In genomic region chr21:44444286-44444931, GRCh38 we compare ENCODE assay signal across 11 cellular contexts. TPM values are rescaled to one million over a fixed set of nuclear protein-coding genes. Genes with fewer than 3 reads are reported as not detected.
A peak's percentile ranks its signal among the peaks of the same experiment; 100 is the strongest.
DNase-seq lines count a peak whose midpoint lies in the region; ATAC-seq, FAIRE-seq and TF ChIP-seq lines count a peak whose summit lies in the region.
"Had no signal": no experiment of that assay in that cellular context is flagged by ENCODE, and none has a peak within 500 bp of the region (broad histone marks: within the 10 kb centered on the region; RNA-seq: fewer than 3 reads in every experiment).

No MANE protein-coding gene starts in this region.

- peak; percentile 48 for ATAC-seq in GM12878
- ATAC-seq in HG03520 (IDR thresholded peaks at IDR 0.05; ENCODE audit: unreplicated experiment): no peak
- ATAC-seq: naive thymus-derived CD8-positive, alpha-beta T cell had no signal

- WGBS in GM12878 (ENCODE audit: insufficient coverage, insufficient replicate concordance, low lambda C conversion rate, missing lambda C conversion rate): 60% methylated on average over 21 of the region's 21 CpGs
- no CpG with 5 or more reads among the region's 21 CpGs for WGBS in mesendoderm (ENCODE audit: extremely low coverage, insufficient coverage, low lambda C conversion rate)

- no peak overlapping the region for H2BK15ac ChIP-seq in mesendoderm (replicated peaks; ENCODE audit: low read depth)

- no peak overlapping the region for H3K4me2 ChIP-seq in DOHH2 (ENCODE audit: low read length)
- no peak overlapping the region for H3K4me2 ChIP-seq in GM12878 (ENCODE audit: control insufficient read depth, insufficient read depth)
- no peak overlapping the region for H3K4me2 ChIP-seq in mesendoderm (ENCODE audit: low read length)

- TF ChIP-seq EP300 in GM12878 (IDR thresholded peaks at IDR 0.05; ENCODE audit: borderline replicate concordance in 1 of 2, control insufficient read depth in 1 of 2, low read depth in 2 of 2, low read length in 2 of 2): no peak

- no peaks in the 10 kb centered on the region for H3K9me2 ChIP-seq in DOHH2 (replicated peaks; ENCODE audit: control insufficient read depth, low read length)

- H4K5ac ChIP-seq in mesendoderm (ENCODE audit: low read length): no peak overlapping the region

- TF ChIP-seq RAD21 in GM12878 (IDR thresholded peaks at IDR 0.05; ENCODE audit: insufficient read depth, low read depth, low read length): no peak

- no peak overlapping the region for H2BK5ac ChIP-seq in mesendoderm (ENCODE audit: low read length)

- H3K9ac ChIP-seq in GM12878 (ENCODE audit: control insufficient read depth, insufficient read depth, low read length) (no peak overlapping the region), mesendoderm (ENCODE audit: low read length) (no peak overlapping the region)

- no peak overlapping the region for H2BK120ac ChIP-seq in mesendoderm (ENCODE audit: low read depth, low read length)

- BruUV-seq in GM12878 (replicated peaks; lab: Mats Ljungman, UMichigan): no TSS peak

- H3K36me3 ChIP-seq in DOHH2 (ENCODE audit: control insufficient read depth, low read length) (no peaks in the 10 kb centered on the region), GM12878 (ENCODE audit: control insufficient read depth in 2 of 2, insufficient read depth in 2 of 2, low read length in 1 of 2) (no peaks in the 10 kb centered on the region), mesendoderm (ENCODE audit: control insufficient read depth, insufficient read depth, low read length) (no peaks in the 10 kb centered on the region), vagina (no peaks in the 10 kb centered on the region)

- FAIRE-seq in GM12878 (lab: Jason Lieb, UNC): no peak

- H4K8ac ChIP-seq in mesendoderm (ENCODE audit: low read depth, low read length): no peak overlapping the region

- H4K20me1 ChIP-seq in DOHH2 (ENCODE audit: control insufficient read depth, insufficient read depth, low read depth, low read length) (no peaks in the 10 kb centered on the region), GM12878 (ENCODE audit: control insufficient read depth, insufficient read depth) (no peaks in the 10 kb centered on the region)

- H3F3A ChIP-seq in DOHH2 (ENCODE audit: control insufficient read depth, insufficient read depth): no peaks in the 10 kb centered on the region

- TF ChIP-seq POLR2A in GM12878 (IDR thresholded peaks at IDR 0.05; ENCODE audit: low read depth, low read length) (no peak), vagina (IDR thresholded peaks at IDR 0.05) (no peak)

- no peak overlapping the region for H2AK5ac ChIP-seq in mesendoderm (ENCODE audit: low read length)

- no peaks in the 10 kb centered on the region for H3K79me1 ChIP-seq in mesendoderm (ENCODE audit: low read length)

- H3K18ac ChIP-seq in mesendoderm (ENCODE audit: low read length): no peak overlapping the region

- H3K4ac ChIP-seq in mesendoderm (ENCODE audit: low read depth, low read length): no peak overlapping the region

- H3K4me1 ChIP-seq in DOHH2 (ENCODE audit: control insufficient read depth, low read length) (no peaks in the 10 kb centered on the region), GM12878 (ENCODE audit: control insufficient read depth, insufficient read depth, low read length) (no peaks in the 10 kb centered on the region), mesendoderm (ENCODE audit: control insufficient read depth, low read depth, low read length) (no peaks in the 10 kb centered on the region), vagina (no peaks in the 10 kb centered on the region)

- no peak overlapping the region for H3K4me3 ChIP-seq in DOHH2 (ENCODE audit: low read length)
- H3K4me3 ChIP-seq in GM12878: no peak overlapping the region
- H3K4me3 ChIP-seq in mesendoderm (ENCODE audit: low read length): no peak overlapping the region
- no peak overlapping the region for H3K4me3 ChIP-seq in vagina

- POLR2A ChIA-PET in HEK293T (lab: Yijun Ruan, JAX) (no interaction called here), GM12878 (lab: Charles Lee) (no interaction called here)

- CTCF ChIA-PET in HEK293T (lab: Yijun Ruan, JAX): interaction anchor here (0.6 kb wide), 1 partner anchor 1462 kb away, joined by 3 read pairs; no protein-coding TSS in a partner anchor
- CTCF ChIA-PET in GM12878 (lab: Yijun Ruan, JAX): no interaction called here

- no peak overlapping the region for H3K23ac ChIP-seq in mesendoderm (ENCODE audit: low read length)

- intact Hi-C loops in GM12878 (cut with micrococcal nuclease; ENCODE audit: unreplicated experiment) (no loop called here), vagina (cut with DNase I) (no loop called here)

- no peak overlapping the region for H3K56ac ChIP-seq in mesendoderm (ENCODE audit: low read length)

- TF ChIP-seq CTCF in DOHH2 (IDR thresholded peaks at IDR 0.05; ENCODE audit: low read depth, low read length, poor library complexity, severe bottlenecking): peak; percentile 62
- TF ChIP-seq CTCF in GM12878 (IDR thresholded peaks at IDR 0.05 in 2 of 3, conservative IDR thresholded peaks at IDR 0.05 in 1 of 3; ENCODE audit: control insufficient read depth in 2 of 3, extremely low read depth in 1 of 3, insufficient read depth in 1 of 3, low read depth in 3 of 3, low read length in 3 of 3): peak in 2 of 3 experiments; percentile 15 to 25; a peak in 1 of 6 replicates
- TF ChIP-seq CTCF in vagina (IDR thresholded peaks at IDR 0.05): no peak

- H3K79me2 ChIP-seq in DOHH2 (ENCODE audit: control insufficient read depth, low read length) (no peaks in the 10 kb centered on the region), GM12878 (ENCODE audit: control insufficient read depth, insufficient read depth, low read length) (no peaks in the 10 kb centered on the region), mesendoderm (ENCODE audit: control insufficient read depth, insufficient read depth, low read length) (no peaks in the 10 kb centered on the region)

- H2AFZ ChIP-seq in GM12878 (ENCODE audit: control insufficient read depth, low read depth, low read length): no peak overlapping the region

- H3K27ac ChIP-seq in DOHH2 (ENCODE audit: low read depth, low read length) (no peak overlapping the region), GM12878 (ENCODE audit: control insufficient read depth, insufficient read depth) (no peak overlapping the region), mesendoderm (ENCODE audit: low read depth, low read length) (no peak overlapping the region), vagina (no peak overlapping the region)

- in situ Hi-C loops in GM12878 (cut with MboI): no loop called here

- RAD21 ChIA-PET in GM12878 (lab: Charles Lee; ENCODE audit: unreplicated experiment): no interaction called here

- peak; percentile 71 for DNase-seq in HEK293T (ENCODE audit: extremely low spot score)
- no peak for DNase-seq in GM12878 (ENCODE audit: low read depth, low spot score)
- DNase-seq in mesendoderm: peak; percentile 72
- DNase-seq in NCI-H2171 (lab: John Stamatoyannopoulos, UW): no peak
- DNase-seq in vagina (ENCODE audit: extremely low spot score in 2 of 2): no peak
- DNase-seq in NCI-H2029 (lab: John Stamatoyannopoulos, UW): no peak
- DNase-seq: NCI-H2171 treated with DMSO at 0.1 percent for 48 hours, SIG-M5 had no signal

- SMC1A ChIA-PET in GM12878 (lab: Charles Lee; ENCODE audit: uncharacterized antibody, unreplicated experiment): no interaction called here

- H3K9me3 ChIP-seq in DOHH2 (ENCODE audit: control insufficient read depth, insufficient read depth, low read length) (no peaks in the 10 kb centered on the region), GM12878 (replicated peaks; ENCODE audit: control insufficient read depth, insufficient read depth, low read length) (no peaks in the 10 kb centered on the region; the same call in 2 of the 3 replicates), vagina (no peaks in the 10 kb centered on the region)

- H3K27me3 ChIP-seq in DOHH2 (ENCODE audit: control insufficient read depth, low read length) (no peaks in the 10 kb centered on the region), GM12878 (replicated peaks in 1 of 2; ENCODE audit: control insufficient read depth in 2 of 2, insufficient read depth in 2 of 2, low read length in 1 of 2) (no peaks in the 10 kb centered on the region; a peak in 1 of 4 replicates), mesendoderm (ENCODE audit: insufficient read depth, low read length, poor library complexity) (no peaks in the 10 kb centered on the region), vagina (no peaks in the 10 kb centered on the region)

TF ChIP-seq in HEK293T, 16 proteins besides CTCF, POLR2A, EP300 and RAD21 (continues in another document):
- no peak for TF ChIP-seq FOXM1 (IDR thresholded peaks at IDR 0.05; ENCODE audit: borderline replicate concordance)
- TF ChIP-seq ARNT (IDR thresholded peaks at IDR 0.05): no peak
- TF ChIP-seq FOXK2 (IDR thresholded peaks at IDR 0.05): no peak
- no peak for TF ChIP-seq CTBP1 (IDR thresholded peaks at IDR 0.05; ENCODE audit: borderline replicate concordance)
- TF ChIP-seq ELF4 (IDR thresholded peaks at IDR 0.05): no peak
- no peak for TF ChIP-seq SUZ12 (IDR thresholded peaks at IDR 0.05)
- no peak for TF ChIP-seq ZNF384 (IDR thresholded peaks at IDR 0.05)

TF ChIP-seq in GM12878, 131 proteins besides CTCF, POLR2A, EP300 and RAD21 (continues in another document):
- no peak for TF ChIP-seq MEF2A (IDR thresholded peaks at IDR 0.05; ENCODE audit: insufficient read depth, low read depth, low read length)
- TF ChIP-seq PAX5 (IDR thresholded peaks at IDR 0.05; ENCODE audit: borderline replicate concordance, low read depth, low read length): no peak
- no peak for TF ChIP-seq RFX5 (IDR thresholded peaks at IDR 0.05; ENCODE audit: low read depth, low read length)
- TF ChIP-seq CHD2 (IDR thresholded peaks at IDR 0.05; ENCODE audit: borderline replicate concordance, low read depth, low read length): no peak
- no peak for TF ChIP-seq NFIC (IDR thresholded peaks at IDR 0.05; ENCODE audit: low read depth, low read length)

RNA-seq across cellular contexts. Expression of gene LRRC3, which starts 10.9 kb away (rescaled TPM):
- total RNA-seq in GM12878 (2013; cell fraction: nucleolus; rRNA removed): not detected in 2 replicates
- total RNA-seq in GM12878 (2014; rRNA removed) (0.06 and 0.11 TPM in 2 replicates), GM12878 (2014; rRNA removed; fragmentation: Illumina TruSeq; extraction: Trizol) (0.04 and 0.05 TPM in 2 replicates), GM12878 (2021) (0.21 and 0.31 TPM in 2 replicates), vagina (2.5 TPM)
- polyA plus RNA-seq in GM12878 (2011; ENCODE audit: low read depth): 0.12 TPM
- polyA plus RNA-seq in GM12878 (2011; rRNA removed) (not detected in 2 replicates), GM12878 (2014; fragmentation: Illumina TruSeq; extraction: Trizol) (0.08 and 0.12 TPM in 2 replicates), GM12878 (2014; fragmentation: Nextera tagmentation; extraction: Ambion mirVana) (under 1 TPM; 0.02 to 0.03 TPM), GM12878 (2014; rRNA removed) (0.12 and 0.13 TPM in 2 replicates), GM12878 (2016; fragmentation: Nextera tagmentation; extraction: Ambion mirVana) (under 1 TPM; 0.09 to 0.15 TPM)
- not detected in 2 replicates for polyA plus RNA-seq in GM12878 (2011; cell fraction: cytosol; rRNA removed)
- not detected in 2 replicates for polyA plus RNA-seq in GM12878 (2011; cell fraction: nucleus; rRNA removed)
- 0.35 and 0.37 TPM in 2 replicates for polyA plus RNA-seq in GM12878 (2012)
- polyA minus RNA-seq in GM12878 (2011; rRNA and poly(A)+ RNA removed): not detected in 2 replicates
- polyA minus RNA-seq in GM12878 (2011; cell fraction: cytosol; rRNA and poly(A)+ RNA removed): not detected in 2 replicates
- polyA minus RNA-seq in GM12878 (2011; cell fraction: nucleus; rRNA and poly(A)+ RNA removed): not detected in 2 replicates
- polyA plus RNA-seq in mesendoderm (2013, experiment 1 of 2): 6.9 TPM
- polyA plus RNA-seq in mesendoderm (2013, experiment 2 of 2): 7.0 TPM

Comparison
In these comparisons a context has a peak if more than half of its experiments do, and no peak if none do; other contexts are left out.
1. CTCF ChIP-seq: peak in DOHH2 (single experiment) and GM12878 (2 of 3); none in vagina (0 of 3).
2. DNase-seq: peak in HEK293T (single experiment) and mesendoderm (single experiment); none in GM12878 (single experiment), NCI-H2171 (single experiment), vagina (0 of 2) and NCI-H2029 (single experiment).